ENCODE assay signal across 18 cellular contexts in genomic region chr4:155785828-155786227, GRCh38. TPM values are rescaled to one million over a fixed set of nuclear protein-coding genes. Genes with fewer than 3 reads are reported as not detected.
DNase-seq lines count a peak whose midpoint lies in the region; ATAC-seq, FAIRE-seq and TF ChIP-seq lines count a peak whose summit lies in the region.
"Had no signal": no experiment of that assay in that cellular context is flagged by ENCODE, and none has a peak within 500 bp of the region (broad histone marks: within the 10 kb centered on the region; RNA-seq: fewer than 3 reads in every experiment).

No MANE protein-coding gene starts in this region.

- CTCF ChIA-PET in HepG2 (lab: Yijun Ruan, JAX; ENCODE audit: low intra/inter-chr PET ratio, low total read pairs), result interaction anchor here (2.0 kb wide), 1 partner anchor 804 kb away, joined by 5 read pairs; no protein-coding TSS in a partner anchor

- intact Hi-C loops in left ventricle myocardium superior (cut with micrococcal nuclease) (loop anchor here (10.0 kb wide), 1 partner anchor 381 kb away; no protein-coding TSS in a partner anchor), HepG2 (cut with micrococcal nuclease; ENCODE audit: unreplicated experiment) (loop anchor here (5.0 kb wide), 1 partner anchor 979 kb away; no protein-coding TSS in a partner anchor)

- TF ChIP-seq EP300 in HepG2 (IDR thresholded peaks at IDR 0.05; ENCODE audit: low read depth in 2 of 2, low read length in 2 of 2), result no peak
- no peak for TF ChIP-seq EP300 in HepG2 (CRISPR knock-in tag; IDR thresholded peaks at IDR 0.05; ENCODE audit: borderline replicate concordance)

- H3K27ac Mint-ChIP-seq in astrocyte (ENCODE audit: unreplicated experiment), result no peak overlapping the region
- H3K27ac Mint-ChIP-seq: CD4-positive, CD25-positive, alpha-beta regulatory T cell; CD8-positive, alpha-beta memory T cell; H9 had no signal

- H3K9me3 ChIP-seq in right atrium auricular region, result no peaks in the 10 kb centered on the region
- H3K9me3 ChIP-seq in astrocyte (ENCODE audit: insufficient read depth, low read depth, low read length), result no peaks in the 10 kb centered on the region
- no peaks in the 10 kb centered on the region for H3K9me3 ChIP-seq in HepG2 (ENCODE audit: low read length)
- H3K9me3 ChIP-seq: BE2C had no signal

- no peaks in the 10 kb centered on the region for H3K4me1 Mint-ChIP-seq in astrocyte (ENCODE audit: low read depth, unreplicated experiment)

- no peaks in the 10 kb centered on the region for H4K20me1 ChIP-seq in astrocyte (ENCODE audit: insufficient read depth, low read length)
- H4K20me1 ChIP-seq in HepG2 (ENCODE audit: insufficient read depth, low read length), result no peaks in the 10 kb centered on the region

- no peaks in the 10 kb centered on the region for H3K36me3 ChIP-seq in right atrium auricular region
- H3K36me3 ChIP-seq in astrocyte (ENCODE audit: insufficient read depth, low read length), result no peaks in the 10 kb centered on the region
- no peaks in the 10 kb centered on the region for H3K36me3 ChIP-seq in HepG2 (replicated peaks in 1 of 2; ENCODE audit: control insufficient read depth in 1 of 2, insufficient read depth in 2 of 2, low read length in 2 of 2)
- H3K36me3 ChIP-seq: BE2C had no signal

- no TSS peak for BruUV-seq in HepG2 (replicated peaks; lab: Mats Ljungman, UMichigan)

- no peak overlapping the region for H3K4me3 Mint-ChIP-seq in astrocyte (ENCODE audit: unreplicated experiment)
- H3K4me3 Mint-ChIP-seq: CD4-positive, CD25-positive, alpha-beta regulatory T cell; CD8-positive, alpha-beta memory T cell; H9 had no signal

- no peak for TF ChIP-seq CTCF in right atrium auricular region (IDR thresholded peaks at IDR 0.05)
- TF ChIP-seq CTCF in astrocyte (IDR thresholded peaks at IDR 0.05; ENCODE audit: insufficient read depth, low read depth, low read length), result no peak
- no peak for TF ChIP-seq CTCF in HepG2 (CRISPR knock-in tag; IDR thresholded peaks at IDR 0.05)

- H3K27me3 ChIP-seq in right atrium auricular region, result no peaks in the 10 kb centered on the region
- H3K27me3 ChIP-seq in astrocyte (ENCODE audit: insufficient read depth, low read length), result no peaks in the 10 kb centered on the region
- no peaks in the 10 kb centered on the region for H3K27me3 ChIP-seq in HepG2 (ENCODE audit: control insufficient read depth in 1 of 2, insufficient read depth in 2 of 2, low read length in 2 of 2)
- H3K27me3 ChIP-seq: BE2C had no signal

- in situ Hi-C loops in HepG2 (cut with HindIII; ENCODE audit: extremely low pct_ligation_motif_present, low pct_unique_long_range_greater_than_20kb), result loop anchor here (25.0 kb wide), 1 partner anchor 349 kb away; no protein-coding TSS in a partner anchor

- DNase-seq in left ventricle myocardium superior (no peak), right atrium auricular region (ENCODE audit: low spot score) (no peak), astrocyte (ENCODE audit: low read depth) (no peak), HepG2 (ENCODE audit: low spot score) (no peak), NCI-H774 (lab: John Stamatoyannopoulos, UW) (no peak)
- DNase-seq: ACHN; BE2C; C1 segment of cervical spinal cord; CD4-positive, CD25-positive, alpha-beta regulatory T cell; CD8-positive, alpha-beta memory T cell; COR-L47; DMS 273 treated with DMSO at 0.1 percent for 48 hours; DMS79; GDM1; H9 had no signal

- no peak for TF ChIP-seq POLR2A in HepG2 (IDR thresholded peaks at IDR 0.05; ENCODE audit: insufficient read depth in 1 of 2, low read depth in 2 of 2, low read length in 2 of 2)

- 0% methylated on average over 1 of the region's 1 CpG for WGBS in HepG2 (ENCODE audit: low lambda C conversion rate)

- TF ChIP-seq RAD21 in HepG2 (CRISPR knock-in tag; IDR thresholded peaks at IDR 0.05), result no peak

- ATAC-seq in left ventricle myocardium superior (peak; percentile 75), HepG2 (no peak), GM21390 (IDR thresholded peaks at IDR 0.05; ENCODE audit: unreplicated experiment) (no peak)

- H3K4me3 ChIP-seq in right atrium auricular region (no peak overlapping the region), astrocyte (ENCODE audit: insufficient read depth, low read depth, low read length) (no peak overlapping the region), HepG2 (replicated peaks in 1 of 3; ENCODE audit: insufficient read depth in 1 of 3, low read depth in 2 of 3, low read length in 3 of 3) (no peak overlapping the region)

- H3K9me3 Mint-ChIP-seq in astrocyte (ENCODE audit: unreplicated experiment), result no peaks in the 10 kb centered on the region
- H3K9me3 Mint-ChIP-seq: CD4-positive, CD25-positive, alpha-beta regulatory T cell; CD8-positive, alpha-beta memory T cell; H9 had no signal

- H3K9ac ChIP-seq in astrocyte (ENCODE audit: low read length) (no peak overlapping the region), HepG2 (ENCODE audit: insufficient read depth, low read depth, low read length) (no peak overlapping the region)

- FAIRE-seq in astrocyte (lab: Jason Lieb, UNC) (no peak), HepG2 (lab: Jason Lieb, UNC) (no peak)
- FAIRE-seq: A204.1, H1 had no signal

- no peak overlapping the region for H3K27ac ChIP-seq in right atrium auricular region
- H3K27ac ChIP-seq in astrocyte (ENCODE audit: low read depth, low read length), result no peak overlapping the region
- H3K27ac ChIP-seq in HepG2 (ENCODE audit: extremely low read length, insufficient read depth, low read length), result no peak overlapping the region

- no peaks in the 10 kb centered on the region for H3K79me2 ChIP-seq in astrocyte (ENCODE audit: insufficient read depth, low read length)
- no peaks in the 10 kb centered on the region for H3K79me2 ChIP-seq in HepG2 (ENCODE audit: insufficient read depth, low read length)

- H3K4me2 ChIP-seq in astrocyte (ENCODE audit: low read length) (no peak overlapping the region), HepG2 (ENCODE audit: low read depth, low read length) (no peak overlapping the region)

- H3K4me1 ChIP-seq in right atrium auricular region (no peaks in the 10 kb centered on the region), astrocyte (ENCODE audit: insufficient read depth, low read length) (no peaks in the 10 kb centered on the region), HepG2 (ENCODE audit: insufficient read depth, low read length) (no peaks in the 10 kb centered on the region)

- no peaks in the 10 kb centered on the region for H3K27me3 Mint-ChIP-seq in astrocyte (ENCODE audit: low read depth, unreplicated experiment)
- H3K27me3 Mint-ChIP-seq: CD4-positive, CD25-positive, alpha-beta regulatory T cell had no signal

- H3K36me3 Mint-ChIP-seq in astrocyte (ENCODE audit: low read depth, unreplicated experiment), result no peaks in the 10 kb centered on the region
- H3K36me3 Mint-ChIP-seq: CD4-positive, CD25-positive, alpha-beta regulatory T cell; CD8-positive, alpha-beta memory T cell had no signal

- peak overlapping the region; percentile 19 for H2AFZ ChIP-seq in astrocyte (ENCODE audit: low read depth, low read length)
- H2AFZ ChIP-seq in HepG2 (ENCODE audit: low read length), result peak overlapping the region; percentile 42

- POLR2A ChIA-PET in HepG2 (lab: Yijun Ruan, JAX), result no interaction called here

TF ChIP-seq in HepG2, 621 proteins besides CTCF, POLR2A, EP300 and RAD21:
- no peak for TF ChIP-seq ZNF343 (CRISPR knock-in tag; IDR thresholded peaks at IDR 0.05)
- no peak for TF ChIP-seq AKAP8 (CRISPR knock-in tag; IDR thresholded peaks at IDR 0.05)

RNA-seq across cellular contexts. Expression of gene GUCY1B1, which starts 27.0 kb away (rescaled TPM):
- total RNA-seq in left ventricle myocardium superior (31.3 TPM), right atrium auricular region (10 to 100 TPM; 11.3 to 15.0 TPM), astrocyte (1.5 and 2.5 TPM in 2 replicates), HepG2 (2016; rRNA removed; fragmentation: Illumina TruSeq; extraction: Trizol) (not detected in 2 replicates)
- not detected in 2 replicates for total RNA-seq in HepG2 (2016; cell fraction: cytosol; rRNA removed; fragmentation: Illumina TruSeq; extraction: Trizol; ENCODE audit: low read depth)
- total RNA-seq in HepG2 (2016; cell fraction: insoluble cytoplasmic fraction; rRNA removed; fragmentation: Illumina TruSeq; extraction: Trizol), result not detected in 2 replicates
- not detected in 2 replicates for total RNA-seq in HepG2 (2016; cell fraction: membrane; rRNA removed; fragmentation: Illumina TruSeq; extraction: Trizol)
- not detected in 2 replicates for total RNA-seq in HepG2 (2016; cell fraction: nucleus; rRNA removed; fragmentation: Illumina TruSeq; extraction: Trizol)
- polyA plus RNA-seq in HepG2 (2011; rRNA removed), result not detected in 2 replicates
- polyA plus RNA-seq in HepG2 (2011; cell fraction: cytosol; rRNA removed), result not detected in 2 replicates
- polyA plus RNA-seq in HepG2 (2011; cell fraction: nucleus; rRNA removed), result not detected in 2 replicates
- not detected in 2 replicates for polyA plus RNA-seq in HepG2 (2012)
- polyA plus RNA-seq in HepG2 (2016; cell fraction: cytosol; fragmentation: Illumina TruSeq; extraction: Trizol; ENCODE audit: low read depth), result not detected in 2 replicates
- not detected in 2 replicates for polyA plus RNA-seq in HepG2 (2016; cell fraction: insoluble cytoplasmic fraction; fragmentation: Illumina TruSeq; extraction: Trizol; ENCODE audit: low read depth)
- not detected in 2 replicates for polyA plus RNA-seq in HepG2 (2016; cell fraction: membrane; fragmentation: Illumina TruSeq; extraction: Trizol; ENCODE audit: low read depth)
- polyA plus RNA-seq in HepG2 (2016; cell fraction: nucleus; fragmentation: Illumina TruSeq; extraction: Trizol; ENCODE audit: insufficient read depth, low read depth), result not detected in 2 replicates
- polyA minus RNA-seq in HepG2 (2011; rRNA and poly(A)+ RNA removed; ENCODE audit: low replicate concordance), result not detected in 2 replicates
- polyA minus RNA-seq in HepG2 (2011; cell fraction: cytosol; rRNA and poly(A)+ RNA removed), result not detected in 2 replicates
- not detected in 2 replicates for polyA minus RNA-seq in HepG2 (2011; cell fraction: nucleus; rRNA and poly(A)+ RNA removed)
